Comparison of ENCODE assay signal across 1 cellular context in the genomic region with DNA sequence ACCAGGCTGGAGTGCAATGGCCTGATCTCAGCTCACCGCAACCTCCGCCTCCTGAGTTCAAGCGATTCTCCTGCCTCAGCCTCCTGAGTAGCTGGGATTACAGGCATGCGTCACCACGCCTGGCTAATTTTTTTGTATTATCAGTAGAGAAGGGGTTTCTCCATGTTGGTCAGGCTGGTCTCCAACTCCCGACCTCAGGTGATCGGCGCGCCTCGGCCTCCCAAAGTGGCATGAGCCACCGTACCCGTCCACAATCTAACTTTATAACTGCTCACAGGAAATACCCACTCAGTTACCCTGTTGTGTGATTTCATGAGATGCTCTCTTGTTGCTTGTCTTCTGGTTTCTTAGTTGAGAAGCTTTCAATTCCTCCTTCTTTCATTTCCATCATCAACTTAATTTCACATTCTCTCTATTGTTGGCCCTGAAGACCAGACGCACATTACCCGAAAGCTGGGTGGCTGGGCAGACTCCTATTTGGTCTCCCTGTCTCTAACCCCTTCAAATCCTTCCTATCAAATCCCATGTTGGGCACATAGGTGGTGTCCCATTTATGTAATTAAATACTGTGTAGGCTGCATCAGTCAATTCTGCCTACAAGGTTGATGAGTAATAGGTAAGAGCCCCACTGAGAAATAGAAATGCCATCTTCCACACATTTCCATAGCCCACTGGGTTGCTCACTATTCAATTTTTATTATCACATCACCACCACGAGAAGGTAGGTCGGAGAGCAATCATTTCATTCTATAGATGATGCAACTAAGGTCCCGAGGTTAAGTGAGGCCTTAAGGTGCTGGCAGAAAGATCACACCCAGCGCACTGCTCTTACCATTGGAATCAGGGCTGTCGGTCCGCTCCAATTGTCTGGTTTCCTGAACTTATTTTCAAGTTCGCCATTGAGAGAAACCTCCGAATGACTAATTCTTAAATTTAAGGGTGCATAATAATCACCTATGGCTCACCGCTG.
A peak's percentile ranks its signal among the peaks of the same experiment; 100 is the strongest.
TF ChIP-seq lines count a peak whose summit lies in the region.

No MANE protein-coding gene starts in this region.

TF ChIP-seq in IMR-90, 13 proteins besides CTCF, POLR2A, EP300 and RAD21:
- no peak for TF ChIP-seq CHD1 (IDR thresholded peaks at IDR 0.05; ENCODE audit: low read depth, low read length)
- no peak for TF ChIP-seq NFE2L2 (IDR thresholded peaks at IDR 0.05; ENCODE audit: low read depth, low read length)
- no peak for TF ChIP-seq SMC3 (IDR thresholded peaks at IDR 0.05; ENCODE audit: low read depth, low read length)
- peak; percentile 24; the same call in 1 of the 2 replicates for TF ChIP-seq CEBPB (IDR thresholded peaks at IDR 0.05; ENCODE audit: low read depth, low read length)
- TF ChIP-seq, protein P1, sequence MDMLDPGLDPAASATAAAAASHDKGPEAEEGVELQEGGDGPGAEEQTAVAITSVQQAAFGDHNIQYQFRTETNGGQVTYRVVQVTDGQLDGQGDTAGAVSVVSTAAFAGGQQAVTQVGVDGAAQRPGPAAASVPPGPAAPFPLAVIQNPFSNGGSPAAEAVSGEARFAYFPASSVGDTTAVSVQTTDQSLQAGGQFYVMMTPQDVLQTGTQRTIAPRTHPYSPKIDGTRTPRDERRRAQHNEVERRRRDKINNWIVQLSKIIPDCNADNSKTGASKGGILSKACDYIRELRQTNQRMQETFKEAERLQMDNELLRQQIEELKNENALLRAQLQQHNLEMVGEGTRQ (IDR thresholded peaks at IDR 0.05; ENCODE audit: low read depth, low read length): no peak
- TF ChIP-seq, protein P2, sequence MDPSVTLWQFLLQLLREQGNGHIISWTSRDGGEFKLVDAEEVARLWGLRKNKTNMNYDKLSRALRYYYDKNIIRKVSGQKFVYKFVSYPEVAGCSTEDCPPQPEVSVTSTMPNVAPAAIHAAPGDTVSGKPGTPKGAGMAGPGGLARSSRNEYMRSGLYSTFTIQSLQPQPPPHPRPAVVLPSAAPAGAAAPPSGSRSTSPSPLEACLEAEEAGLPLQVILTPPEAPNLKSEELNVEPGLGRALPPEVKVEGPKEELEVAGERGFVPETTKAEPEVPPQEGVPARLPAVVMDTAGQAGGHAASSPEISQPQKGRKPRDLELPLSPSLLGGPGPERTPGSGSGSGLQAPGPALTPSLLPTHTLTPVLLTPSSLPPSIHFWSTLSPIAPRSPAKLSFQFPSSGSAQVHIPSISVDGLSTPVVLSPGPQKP (IDR thresholded peaks at IDR 0.05; ENCODE audit: borderline replicate concordance, low read depth, low read length): no peak
- TF ChIP-seq RFX5 (IDR thresholded peaks at IDR 0.05; ENCODE audit: low read depth, low read length): no peak
- no peak for TF ChIP-seq MXI1 (IDR thresholded peaks at IDR 0.05; ENCODE audit: borderline replicate concordance, low read depth, low read length)
- no peak for TF ChIP-seq RCOR1 (IDR thresholded peaks at IDR 0.05; ENCODE audit: insufficient replicate concordance, low read length)
